Comparison of ENCODE assay signal across 10 cellular contexts in the genomic region with DNA sequence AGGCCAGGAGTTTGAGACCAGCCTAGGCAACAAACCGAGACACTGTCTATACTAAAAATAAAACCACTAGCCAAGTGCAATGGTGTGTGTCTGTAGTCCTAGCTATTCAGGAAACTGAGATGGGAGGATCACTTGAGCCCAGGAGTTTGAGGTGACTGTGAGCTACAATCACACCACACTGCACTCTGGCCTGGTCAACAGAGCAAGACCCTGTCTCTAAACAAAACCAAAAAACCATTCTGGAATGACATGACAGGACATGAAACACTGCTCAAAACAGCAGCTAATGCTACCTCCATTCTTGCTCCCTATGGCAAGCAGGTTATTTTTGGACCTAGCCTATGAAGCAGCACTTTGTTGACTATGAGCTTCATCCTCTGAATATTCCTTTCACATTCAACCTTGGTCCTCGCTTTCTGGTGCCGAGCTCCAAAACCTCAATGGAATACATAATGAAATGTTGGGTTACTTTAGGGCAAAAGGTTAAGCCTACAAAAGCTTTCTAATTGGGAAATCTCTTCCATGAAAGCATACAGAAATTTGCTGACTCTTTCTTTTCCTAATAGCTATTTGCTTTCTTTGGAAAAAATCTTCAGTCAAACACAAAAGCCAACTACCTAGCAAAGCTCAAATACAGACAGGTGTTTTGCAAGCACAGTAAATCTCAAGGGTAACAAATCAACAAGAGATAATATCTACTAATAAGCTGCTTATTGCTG. TPM values are rescaled to one million over a fixed set of nuclear protein-coding genes. Genes with fewer than 3 reads are reported as not detected.
A peak's percentile ranks its signal among the peaks of the same experiment; 100 is the strongest.
DNase-seq lines count a peak whose midpoint lies in the region; ATAC-seq, FAIRE-seq and TF ChIP-seq lines count a peak whose summit lies in the region.
"Had no signal": no experiment of that assay in that cellular context is flagged by ENCODE, and none has a peak within 500 bp of the region (broad histone marks: within the 10 kb centered on the region; RNA-seq: fewer than 3 reads in every experiment).

No MANE protein-coding gene starts in this region.

- no peak for TF ChIP-seq CTCF in GM23338 (conservative IDR thresholded peaks at IDR 0.05; ENCODE audit: low read depth in 2 of 2)
- no peak for TF ChIP-seq CTCF in progenitor cell of endocrine pancreas (IDR thresholded peaks at IDR 0.05; ENCODE audit: unreplicated experiment)

- H3K4me1 ChIP-seq in GM23338 (ENCODE audit: insufficient read depth): peaks cover 28% of the 10 kb centered on the region

- no peak overlapping the region for H3K4me3 Mint-ChIP-seq in GM23338
- no peak overlapping the region for H3K4me3 Mint-ChIP-seq in progenitor cell of endocrine pancreas (ENCODE audit: low read depth)

- H3K27ac ChIP-seq in GM23338 (ENCODE audit: low read depth): peak overlapping the region; percentile 63
- H3K27ac ChIP-seq in caudate nucleus (ENCODE audit: low read depth, low read length): peak overlapping the region; percentile 76

- H3K27me3 Mint-ChIP-seq in GM23338 (ENCODE audit: insufficient read depth, low read depth, poor library complexity) (no peaks in the 10 kb centered on the region), progenitor cell of endocrine pancreas (no peaks in the 10 kb centered on the region)
- H3K27me3 Mint-ChIP-seq: activated naive CD8-positive, alpha-beta T cell had no signal

- H4K20me1 ChIP-seq in GM23338 (replicated peaks; ENCODE audit: insufficient read depth): peaks cover 13% of the 10 kb centered on the region; the same call in 1 of the 2 replicates

- H3K4me3 ChIP-seq in GM23338: 0 out of 2 replicates have a peak overlapping the region, but pooled peaks have one; percentile 1

- H3K36me3 Mint-ChIP-seq in GM23338 (ENCODE audit: low read depth): no peaks in the 10 kb centered on the region; the same call in 2 of the 3 replicates
- peaks cover 2% of the 10 kb centered on the region for H3K36me3 Mint-ChIP-seq in progenitor cell of endocrine pancreas (ENCODE audit: insufficient read depth)
- H3K36me3 Mint-ChIP-seq: activated naive CD8-positive, alpha-beta T cell had no signal

- no peaks in the 10 kb centered on the region for H3K9me3 Mint-ChIP-seq in GM23338
- H3K9me3 Mint-ChIP-seq in progenitor cell of endocrine pancreas (ENCODE audit: low read depth): no peaks in the 10 kb centered on the region

- H3K36me3 ChIP-seq in GM23338 (ENCODE audit: insufficient read depth): no peaks in the 10 kb centered on the region

- DNase-seq in GM23338 (ENCODE audit: low spot score) (peak; percentile 17), NCI-H1417 treated with DMSO at 0.1 percent for 48 hours (lab: John Stamatoyannopoulos, UW) (peak; percentile 53), caudate nucleus (lab: John Stamatoyannopoulos, UW) (peak in 2 of 61 donors; percentile 30 to 40), progenitor cell of endocrine pancreas (ENCODE audit: low spot score, unreplicated experiment) (no peak), cerebellar cortex (ENCODE audit: low spot score) (no peak), H54 (ENCODE audit: insufficient read length, low spot score) (no peak)
- DNase-seq: GDM1, left cardiac atrium had no signal

- H3K9me2 ChIP-seq in GM23338 (ENCODE audit: insufficient read depth): no peaks in the 10 kb centered on the region

- H3F3A ChIP-seq in GM23338 (replicated peaks; ENCODE audit: low read depth): no peaks in the 10 kb centered on the region

- TF ChIP-seq POLR2A in H54 (IDR thresholded peaks at IDR 0.05; ENCODE audit: low read depth, low read length): no peak

- no peaks in the 10 kb centered on the region for H3K27me3 ChIP-seq in GM23338 (ENCODE audit: insufficient read depth)

- ATAC-seq in GM23338 (peak; percentile 31; the same call in 2 of the 3 replicates), GM19035 (IDR thresholded peaks at IDR 0.05; ENCODE audit: unreplicated experiment) (no peak)

- H3K4me1 Mint-ChIP-seq in GM23338 (peaks cover 29% of the 10 kb centered on the region), progenitor cell of endocrine pancreas (ENCODE audit: low read depth) (peaks cover 33% of the 10 kb centered on the region)

- H3K79me2 ChIP-seq in GM23338 (replicated peaks; ENCODE audit: insufficient read depth): peaks cover 99% of the 10 kb centered on the region

- FAIRE-seq in H54 (lab: Jason Lieb, UNC): no peak

- no peak overlapping the region for H2AFZ ChIP-seq in GM23338

- H3K27ac Mint-ChIP-seq in GM23338: peak overlapping the region; percentile 78
- H3K27ac Mint-ChIP-seq in progenitor cell of endocrine pancreas: peak overlapping the region; percentile 84

- peak overlapping the region; percentile 53 for H3K4me2 ChIP-seq in GM23338

TF ChIP-seq in GM23338, 12 proteins besides CTCF, POLR2A, EP300 and RAD21 (continues in another document):
- TF ChIP-seq, protein P1, sequence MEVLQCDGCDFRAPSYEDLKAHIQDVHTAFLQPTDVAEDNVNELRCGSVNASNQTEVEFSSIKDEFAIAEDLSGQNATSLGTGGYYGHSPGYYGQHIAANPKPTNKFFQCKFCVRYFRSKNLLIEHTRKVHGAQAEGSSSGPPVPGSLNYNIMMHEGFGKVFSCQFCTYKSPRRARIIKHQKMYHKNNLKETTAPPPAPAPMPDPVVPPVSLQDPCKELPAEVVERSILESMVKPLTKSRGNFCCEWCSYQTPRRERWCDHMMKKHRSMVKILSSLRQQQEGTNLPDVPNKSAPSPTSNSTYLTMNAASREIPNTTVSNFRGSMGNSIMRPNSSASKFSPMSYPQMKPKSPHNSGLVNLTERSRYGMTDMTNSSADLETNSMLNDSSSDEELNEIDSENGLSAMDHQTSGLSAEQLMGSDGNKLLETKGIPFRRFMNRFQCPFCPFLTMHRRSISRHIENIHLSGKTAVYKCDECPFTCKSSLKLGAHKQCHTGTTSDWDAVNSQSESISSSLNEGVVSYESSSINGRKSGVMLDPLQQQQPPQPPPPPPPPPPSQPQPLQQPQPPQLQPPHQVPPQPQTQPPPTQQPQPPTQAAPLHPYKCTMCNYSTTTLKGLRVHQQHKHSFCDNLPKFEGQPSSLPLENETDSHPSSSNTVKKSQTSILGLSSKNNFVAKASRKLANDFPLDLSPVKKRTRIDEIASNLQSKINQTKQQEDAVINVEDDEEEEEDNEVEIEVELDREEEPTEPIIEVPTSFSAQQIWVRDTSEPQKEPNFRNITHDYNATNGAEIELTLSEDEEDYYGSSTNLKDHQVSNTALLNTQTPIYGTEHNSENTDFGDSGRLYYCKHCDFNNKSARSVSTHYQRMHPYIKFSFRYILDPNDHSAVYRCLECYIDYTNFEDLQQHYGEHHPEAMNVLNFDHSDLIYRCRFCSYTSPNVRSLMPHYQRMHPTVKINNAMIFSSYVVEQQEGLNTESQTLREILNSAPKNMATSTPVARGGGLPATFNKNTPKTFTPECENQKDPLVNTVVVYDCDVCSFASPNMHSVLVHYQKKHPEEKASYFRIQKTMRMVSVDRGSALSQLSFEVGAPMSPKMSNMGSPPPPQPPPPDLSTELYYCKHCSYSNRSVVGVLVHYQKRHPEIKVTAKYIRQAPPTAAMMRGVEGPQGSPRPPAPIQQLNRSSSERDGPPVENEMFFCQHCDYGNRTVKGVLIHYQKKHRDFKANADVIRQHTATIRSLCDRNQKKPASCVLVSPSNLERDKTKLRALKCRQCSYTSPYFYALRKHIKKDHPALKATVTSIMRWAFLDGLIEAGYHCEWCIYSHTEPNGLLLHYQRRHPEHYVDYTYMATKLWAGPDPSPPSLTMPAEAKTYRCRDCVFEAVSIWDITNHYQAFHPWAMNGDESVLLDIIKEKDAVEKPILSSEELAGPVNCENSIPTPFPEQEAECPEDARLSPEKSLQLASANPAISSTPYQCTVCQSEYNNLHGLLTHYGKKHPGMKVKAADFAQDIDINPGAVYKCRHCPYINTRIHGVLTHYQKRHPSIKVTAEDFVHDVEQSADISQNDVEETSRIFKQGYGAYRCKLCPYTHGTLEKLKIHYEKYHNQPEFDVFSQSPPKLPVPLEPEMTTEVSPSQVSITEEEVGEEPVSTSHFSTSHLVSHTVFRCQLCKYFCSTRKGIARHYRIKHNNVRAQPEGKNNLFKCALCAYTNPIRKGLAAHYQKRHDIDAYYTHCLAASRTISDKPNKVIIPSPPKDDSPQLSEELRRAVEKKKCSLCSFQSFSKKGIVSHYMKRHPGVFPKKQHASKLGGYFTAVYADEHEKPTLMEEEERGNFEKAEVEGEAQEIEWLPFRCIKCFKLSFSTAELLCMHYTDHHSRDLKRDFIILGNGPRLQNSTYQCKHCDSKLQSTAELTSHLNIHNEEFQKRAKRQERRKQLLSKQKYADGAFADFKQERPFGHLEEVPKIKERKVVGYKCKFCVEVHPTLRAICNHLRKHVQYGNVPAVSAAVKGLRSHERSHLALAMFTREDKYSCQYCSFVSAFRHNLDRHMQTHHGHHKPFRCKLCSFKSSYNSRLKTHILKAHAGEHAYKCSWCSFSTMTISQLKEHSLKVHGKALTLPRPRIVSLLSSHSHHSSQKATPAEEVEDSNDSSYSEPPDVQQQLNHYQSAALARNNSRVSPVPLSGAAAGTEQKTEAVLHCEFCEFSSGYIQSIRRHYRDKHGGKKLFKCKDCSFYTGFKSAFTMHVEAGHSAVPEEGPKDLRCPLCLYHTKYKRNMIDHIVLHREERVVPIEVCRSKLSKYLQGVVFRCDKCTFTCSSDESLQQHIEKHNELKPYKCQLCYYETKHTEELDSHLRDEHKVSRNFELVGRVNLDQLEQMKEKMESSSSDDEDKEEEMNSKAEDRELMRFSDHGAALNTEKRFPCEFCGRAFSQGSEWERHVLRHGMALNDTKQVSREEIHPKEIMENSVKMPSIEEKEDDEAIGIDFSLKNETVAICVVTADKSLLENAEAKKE (CRISPR knock-in tag; IDR thresholded peaks at IDR 0.05): no peak
- TF ChIP-seq NANOG (IDR thresholded peaks at IDR 0.05; ENCODE audit: borderline replicate concordance) (no peak), EZH2 (IDR thresholded peaks at IDR 0.05; ENCODE audit: low read depth, unreplicated experiment) (no peak), ZNF114 (CRISPR knock-in tag; IDR thresholded peaks at IDR 0.05) (no peak), ZNF331 (CRISPR knock-in tag; IDR thresholded peaks at IDR 0.05; ENCODE audit: low read depth) (no peak), EZH2phosphoT487 (IDR thresholded peaks at IDR 0.05; ENCODE audit: unreplicated experiment) (no peak), POLR2AphosphoS5 (IDR thresholded peaks at IDR 0.05; ENCODE audit: low read depth) (no peak), STAT1 (IDR thresholded peaks at IDR 0.05; ENCODE audit: unreplicated experiment) (no peak)
- TF ChIP-seq, protein P2, sequence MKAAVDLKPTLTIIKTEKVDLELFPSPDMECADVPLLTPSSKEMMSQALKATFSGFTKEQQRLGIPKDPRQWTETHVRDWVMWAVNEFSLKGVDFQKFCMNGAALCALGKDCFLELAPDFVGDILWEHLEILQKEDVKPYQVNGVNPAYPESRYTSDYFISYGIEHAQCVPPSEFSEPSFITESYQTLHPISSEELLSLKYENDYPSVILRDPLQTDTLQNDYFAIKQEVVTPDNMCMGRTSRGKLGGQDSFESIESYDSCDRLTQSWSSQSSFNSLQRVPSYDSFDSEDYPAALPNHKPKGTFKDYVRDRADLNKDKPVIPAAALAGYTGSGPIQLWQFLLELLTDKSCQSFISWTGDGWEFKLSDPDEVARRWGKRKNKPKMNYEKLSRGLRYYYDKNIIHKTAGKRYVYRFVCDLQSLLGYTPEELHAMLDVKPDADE (IDR thresholded peaks at IDR 0.05): no peak

RNA-seq across cellular contexts. Expression of a gene that starts 21.1 kb away (rescaled TPM):
- total RNA-seq in GM23338 (2014; rRNA removed; shearing (Covaris generic)): 27.8 and 33.9 TPM in 2 replicates
- polyA plus RNA-seq in GM23338 (2016; fragmentation: Nextera tagmentation; extraction: Ambion mirVana): 6.1 and 7.3 TPM in 2 replicates
- 61.0 and 68.0 TPM in 2 replicates for total RNA-seq in progenitor cell of endocrine pancreas

Comparison
In these comparisons a context has a peak if more than half of its experiments do, and no peak if none do; other contexts are left out.
1. DNase-seq: peak in GM23338 (single experiment) and NCI-H1417 treated with DMSO at 0.1 percent for 48 hours (single experiment); none in progenitor cell of endocrine pancreas (single experiment), cerebellar cortex (single experiment) and H54 (single experiment).